17 cellular contexts compared by ENCODE assay signal in genomic region chr12:86376052-86376451, GRCh38.
DNase-seq lines count a peak whose midpoint lies in the region; ATAC-seq, FAIRE-seq and TF ChIP-seq lines count a peak whose summit lies in the region.
"Had no signal": no experiment of that assay in that cellular context is flagged by ENCODE, and none has a peak within 500 bp of the region (broad histone marks: within the 10 kb centered on the region; RNA-seq: fewer than 3 reads in every experiment).

No MANE protein-coding gene starts in this region.

- no peaks in the 10 kb centered on the region for H3K79me2 ChIP-seq in HCT116 (ENCODE audit: insufficient read depth, low read length)
- H3K79me2 ChIP-seq in SK-N-SH (ENCODE audit: insufficient read depth): no peaks in the 10 kb centered on the region

- no peaks in the 10 kb centered on the region for H4K20me1 ChIP-seq in HCT116 (ENCODE audit: insufficient read depth)
- no peaks in the 10 kb centered on the region for H4K20me1 ChIP-seq in SK-N-SH (ENCODE audit: insufficient read depth)

- no peaks in the 10 kb centered on the region for H3F3A ChIP-seq in SK-N-SH (replicated peaks; ENCODE audit: insufficient read depth)

- POLR2A ChIA-PET in HCT116 (lab: Charles Lee) (no interaction called here), SK-N-SH (lab: Yijun Ruan, JAX) (no interaction called here)

- H3K4me2 ChIP-seq in HCT116 (ENCODE audit: low read length) (no peak overlapping the region), SK-N-SH (no peak overlapping the region)

- TF ChIP-seq RAD21 in HCT116 (IDR thresholded peaks at IDR 0.05; ENCODE audit: low read depth) (no peak), SK-N-SH (IDR thresholded peaks at IDR 0.05; ENCODE audit: low read length) (no peak)

- RAD21 ChIA-PET in HCT116 (lab: Charles Lee; ENCODE audit: low non-redundant PET in 1 of 2, low total read pairs in 2 of 2, uncharacterized antibody in 2 of 2, unreplicated experiment in 2 of 2): no interaction called here

- H2AFZ ChIP-seq in HCT116 (ENCODE audit: low read depth, low read length, poor library complexity, severe bottlenecking) (no peak overlapping the region), SK-N-SH (ENCODE audit: low read depth) (no peak overlapping the region)

- DNase-seq in BE2C: peak; percentile 78
- DNase-seq in HCT116 (ENCODE audit: low read depth, low spot score): peak; percentile 3
- DNase-seq in SK-N-SH: peak; percentile 17
- peak; percentile 12 for DNase-seq in iPS-NIHi7 (ENCODE audit: extremely low spot score)
- no peak for DNase-seq in epidermal melanocyte (ENCODE audit: insufficient read length, low spot score)
- no peak for DNase-seq in AG08396 (ENCODE audit: low spot score)
- no peak for DNase-seq in retina
- no peak for DNase-seq in pancreas
- DNase-seq: activated CD4-positive, alpha-beta T cell treated with anti-CD3 and anti-CD28 coated beads for 48 hours; activated naive CD8-positive, alpha-beta T cell treated with anti-CD3 and anti-CD28 coated beads, Interleukin-2, amount 10 ng/mL, durations not matched to agents 7 days and 5 days; activated T-cell treated with anti-CD3 and anti-CD28 coated beads, Interleukin-2, amount 50 U/mL, for 24 hours; C1 segment of cervical spinal cord; IMR-90; NCI-H1092 treated with DMSO at 0.1 percent for 48 hours; substantia nigra had no signal

- H3K9ac ChIP-seq in HCT116 (ENCODE audit: low read length) (no peak overlapping the region), SK-N-SH (no peak overlapping the region)

- FAIRE-seq in pancreas (lab: Jason Lieb, UNC): no peak
- FAIRE-seq: keratinocyte, RCC 7860 had no signal

- TF ChIP-seq CTCF in BE2C (IDR thresholded peaks at IDR 0.05; ENCODE audit: low read depth, low read length) (peak; percentile 49), HCT116 (IDR thresholded peaks at IDR 0.05 in 2 of 3, conservative IDR thresholded peaks at IDR 0.05 in 1 of 3; ENCODE audit: borderline replicate concordance in 1 of 3, insufficient read depth in 1 of 3, low read depth in 2 of 3, low read length in 2 of 3) (peak in 2 of 3 experiments; percentile 14 to 24; a peak in 1 of 6 replicates), SK-N-SH (IDR thresholded peaks at IDR 0.05) (no peak), pancreas (IDR thresholded peaks at IDR 0.05) (no peak)

- TF ChIP-seq EP300 in SK-N-SH (IDR thresholded peaks at IDR 0.05; ENCODE audit: borderline replicate concordance in 1 of 2, low read depth in 1 of 2, low read length in 1 of 2): no peak

- TF ChIP-seq POLR2A in HCT116 (IDR thresholded peaks at IDR 0.05; ENCODE audit: borderline replicate concordance, extremely low read depth, insufficient read depth, insufficient read length): no peak

- no peaks in the 10 kb centered on the region; the same call in 1 of the 2 replicates for H3K4me1 ChIP-seq in BE2C
- H3K4me1 ChIP-seq in HCT116 (ENCODE audit: control insufficient read depth in 1 of 2, insufficient read depth in 2 of 2, low read length in 2 of 2): no peaks in the 10 kb centered on the region
- H3K4me1 ChIP-seq in SK-N-SH (ENCODE audit: control insufficient read depth in 1 of 2, insufficient read depth in 2 of 2, low read depth in 1 of 2, low read length in 1 of 2): 0 out of 4 replicates have a peak, but pooled peaks cover 0 to 2% of the 10 kb centered on the region in 2 experiments
- no peaks in the 10 kb centered on the region for H3K4me1 ChIP-seq in pancreas

- H3K27ac ChIP-seq in HCT116 (ENCODE audit: low read depth, low read length): no peak overlapping the region
- no peak overlapping the region for H3K27ac ChIP-seq in SK-N-SH (ENCODE audit: low read depth in 2 of 2, low read length in 1 of 2)
- H3K27ac ChIP-seq in pancreas: no peak overlapping the region

- no peaks in the 10 kb centered on the region for H3K9me3 ChIP-seq in BE2C
- H3K9me3 ChIP-seq in HCT116 (ENCODE audit: control insufficient read depth in 1 of 2, insufficient read depth in 1 of 2, low read depth in 1 of 2, low read length in 2 of 2): no peaks in the 10 kb centered on the region
- H3K9me3 ChIP-seq in SK-N-SH: no peaks in the 10 kb centered on the region
- no peaks in the 10 kb centered on the region for H3K9me3 ChIP-seq in pancreas

- CTCF ChIA-PET in HCT116 (lab: Charles Lee) (no interaction called here), SK-N-SH (lab: Yijun Ruan, JAX) (no interaction called here)

- WGBS in SK-N-SH (ENCODE audit: low lambda C conversion rate): 49% methylated on average over 2 of the region's 2 CpGs
- WGBS in pancreas, 2 donors: 24 to 25% methylated on average over 2 of the region's 2 CpGs

- no TSS peak for BruUV-seq in HCT116 (replicated peaks; lab: Mats Ljungman, UMichigan)

- no peaks in the 10 kb centered on the region for H3K9me2 ChIP-seq in HCT116 (ENCODE audit: insufficient read depth)
- no peaks in the 10 kb centered on the region for H3K9me2 ChIP-seq in SK-N-SH

- no peaks in the 10 kb centered on the region for H3K36me3 ChIP-seq in BE2C
- H3K36me3 ChIP-seq in HCT116 (ENCODE audit: control insufficient read depth in 1 of 2, insufficient read depth in 2 of 2, low read length in 2 of 2): no peaks in the 10 kb centered on the region
- peaks cover 0 to 4% of the 10 kb centered on the region in 2 experiments for H3K36me3 ChIP-seq in SK-N-SH (replicated peaks in 1 of 2; ENCODE audit: control insufficient read depth in 1 of 2, insufficient read depth in 2 of 2, low read length in 1 of 2)
- H3K36me3 ChIP-seq in pancreas: no peaks in the 10 kb centered on the region

- H3K4me3 ChIP-seq in BE2C (ENCODE audit: low read depth, low read length) (no peak overlapping the region), HCT116 (replicated peaks in 1 of 2; ENCODE audit: low read depth in 1 of 2, low read length in 2 of 2) (no peak overlapping the region), SK-N-SH (ENCODE audit: low read depth in 2 of 2, low read length in 1 of 2) (no peak overlapping the region), pancreas (no peak overlapping the region)

- intact Hi-C loops in HCT116 (cut with micrococcal nuclease): no loop called here
- intact Hi-C loops in pancreas (cut with DNase I): no loop called here

- ATAC-seq in HCT116 (peak; percentile 61; the same call in 1 of the 2 replicates), pancreas (no peak)

- no peaks in the 10 kb centered on the region for H3K27me3 ChIP-seq in BE2C
- no peaks in the 10 kb centered on the region for H3K27me3 ChIP-seq in HCT116 (ENCODE audit: insufficient read depth, low read length)
- H3K27me3 ChIP-seq in SK-N-SH (ENCODE audit: insufficient read depth): no peaks in the 10 kb centered on the region
- H3K27me3 ChIP-seq in pancreas: no peaks in the 10 kb centered on the region

TF ChIP-seq in HCT116, 20 proteins besides CTCF, POLR2A, EP300 and RAD21:
- no peak for TF ChIP-seq POLR2AphosphoS5 (IDR thresholded peaks at IDR 0.05; ENCODE audit: low read depth, low read length)
- TF ChIP-seq EZH2phosphoT487 (IDR thresholded peaks at IDR 0.05; ENCODE audit: borderline replicate concordance): no peak
- TF ChIP-seq, protein P1, sequence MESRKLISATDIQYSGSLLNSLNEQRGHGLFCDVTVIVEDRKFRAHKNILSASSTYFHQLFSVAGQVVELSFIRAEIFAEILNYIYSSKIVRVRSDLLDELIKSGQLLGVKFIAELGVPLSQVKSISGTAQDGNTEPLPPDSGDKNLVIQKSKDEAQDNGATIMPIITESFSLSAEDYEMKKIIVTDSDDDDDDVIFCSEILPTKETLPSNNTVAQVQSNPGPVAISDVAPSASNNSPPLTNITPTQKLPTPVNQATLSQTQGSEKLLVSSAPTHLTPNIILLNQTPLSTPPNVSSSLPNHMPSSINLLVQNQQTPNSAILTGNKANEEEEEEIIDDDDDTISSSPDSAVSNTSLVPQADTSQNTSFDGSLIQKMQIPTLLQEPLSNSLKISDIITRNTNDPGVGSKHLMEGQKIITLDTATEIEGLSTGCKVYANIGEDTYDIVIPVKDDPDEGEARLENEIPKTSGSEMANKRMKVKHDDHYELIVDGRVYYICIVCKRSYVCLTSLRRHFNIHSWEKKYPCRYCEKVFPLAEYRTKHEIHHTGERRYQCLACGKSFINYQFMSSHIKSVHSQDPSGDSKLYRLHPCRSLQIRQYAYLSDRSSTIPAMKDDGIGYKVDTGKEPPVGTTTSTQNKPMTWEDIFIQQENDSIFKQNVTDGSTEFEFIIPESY (IDR thresholded peaks at IDR 0.05; ENCODE audit: extremely low read depth, insufficient replicate concordance, low read length): no peak
- TF ChIP-seq ZNF274 (IDR thresholded peaks at IDR 0.05; ENCODE audit: low read depth, low read length): no peak
- no peak for TF ChIP-seq JUND (IDR thresholded peaks at IDR 0.05)
- TF ChIP-seq FOSL1 (IDR thresholded peaks at IDR 0.05; ENCODE audit: low read depth): no peak
- TF ChIP-seq EZH2 (IDR thresholded peaks at IDR 0.05): no peak
- no peak for TF ChIP-seq SIN3A (IDR thresholded peaks at IDR 0.05; ENCODE audit: low read depth)

TF ChIP-seq in SK-N-SH, 30 proteins besides CTCF, POLR2A, EP300 and RAD21 (continues in another document):
- no peak for TF ChIP-seq JUND (IDR thresholded peaks at IDR 0.05)
- no peak for TF ChIP-seq USF1 (IDR thresholded peaks at IDR 0.05; ENCODE audit: borderline replicate concordance, low read depth)
- no peak for TF ChIP-seq SIN3A (IDR thresholded peaks at IDR 0.05; ENCODE audit: borderline replicate concordance, low read depth, low read length)
- TF ChIP-seq RCOR1 (IDR thresholded peaks at IDR 0.05; ENCODE audit: low read length): no peak
- no peak for TF ChIP-seq GATA2 (CRISPR knock-in tag; IDR thresholded peaks at IDR 0.05)
- TF ChIP-seq MXI1 (IDR thresholded peaks at IDR 0.05; ENCODE audit: low read depth, low read length): no peak
- TF ChIP-seq, protein P1 (IDR thresholded peaks at IDR 0.05; ENCODE audit: borderline replicate concordance, low read depth): no peak

Comparison
In these comparisons a context has a peak if more than half of its experiments do, and no peak if none do; other contexts are left out.
1. DNase-seq: peak in BE2C (single experiment), HCT116 (single experiment), SK-N-SH (single experiment) and iPS-NIHi7 (single experiment); none in epidermal melanocyte (single experiment), AG08396 (single experiment), retina (single experiment) and pancreas (0 of 6).
2. CTCF ChIP-seq: peak in BE2C (single experiment) and HCT116 (2 of 3); none in SK-N-SH (single experiment) and pancreas (0 of 4).